ENCODE assay signal across 8 cellular contexts in genomic region chr19:49149652-49150105, GRCh38. TPM values are rescaled to one million over a fixed set of nuclear protein-coding genes. Genes with fewer than 3 reads are reported as not detected.
A peak's percentile ranks its signal among the peaks of the same experiment; 100 is the strongest.
DNase-seq lines count a peak whose midpoint lies in the region; ATAC-seq and TF ChIP-seq lines count a peak whose summit lies in the region.

No MANE protein-coding gene starts in this region.

- TF ChIP-seq RAD21 in liver (IDR thresholded peaks at IDR 0.05) = no peak

- DNase-seq in Daoy (ENCODE audit: low read depth) (peak; percentile 85), SJSA1 (ENCODE audit: low read depth in 1 of 2, low spot score in 2 of 2) (peak; percentile 80 to 89)

- H3F3A ChIP-seq in Loucy (ENCODE audit: low read depth) = no peaks in the 10 kb centered on the region

- peaks cover 18% of the 10 kb centered on the region for H3K4me1 ChIP-seq in Loucy (ENCODE audit: insufficient read depth, low read length, poor library complexity, severe bottlenecking)
- H3K4me1 ChIP-seq in SJSA1 (replicated peaks) = peaks cover 45% of the 10 kb centered on the region
- H3K4me1 ChIP-seq in duodenal mucosa (ENCODE audit: control insufficient read depth in 1 of 2, insufficient read depth in 2 of 2, low read length in 2 of 2) = peaks cover 42 to 43% of the 10 kb centered on the region in 2 donors
- H3K4me1 ChIP-seq in liver (ENCODE audit: control insufficient read depth in 4 of 4, insufficient read depth in 4 of 4, low read length in 3 of 4) = peaks cover 0 to 29% (median 17%) of the 10 kb centered on the region in 4 donors
- H3K4me1 ChIP-seq in stomach smooth muscle (ENCODE audit: control insufficient read depth, insufficient read depth, low read length) = peaks cover 52% of the 10 kb centered on the region

- no peaks in the 10 kb centered on the region for H3K79me2 ChIP-seq in Loucy (ENCODE audit: insufficient read depth, low read length)

- no peaks in the 10 kb centered on the region for H3K9me2 ChIP-seq in Loucy (replicated peaks; ENCODE audit: low read depth, low read length)

- no peak for ATAC-seq in GM21515 (IDR thresholded peaks at IDR 0.05; ENCODE audit: unreplicated experiment)
- no peak for ATAC-seq in GM18867 (IDR thresholded peaks at IDR 0.05; ENCODE audit: unreplicated experiment)

- H3K9ac ChIP-seq in Loucy (ENCODE audit: low read depth, low read length, poor library complexity, severe bottlenecking) (peak overlapping the region; percentile 83), duodenal mucosa (ENCODE audit: low read depth in 1 of 2, low read length in 2 of 2) (peak overlapping the region; percentile 98 to 99), liver (ENCODE audit: low read depth in 1 of 2, low read length in 2 of 2) (peak overlapping the region; percentile 55 to 86), stomach smooth muscle (ENCODE audit: low read length in 2 of 2) (peak overlapping the region; percentile 56 to 80)

- H2AFZ ChIP-seq in Loucy (ENCODE audit: low read length) = peak overlapping the region; percentile 92

- TF ChIP-seq CTCF in Loucy (conservative IDR thresholded peaks at IDR 0.05; ENCODE audit: low read length) = no peak
- no peak for TF ChIP-seq CTCF in liver (IDR thresholded peaks at IDR 0.05; ENCODE audit: low read depth, low read length, missing input control)

- no peaks in the 10 kb centered on the region for H3K9me3 ChIP-seq in Loucy (ENCODE audit: insufficient read depth, low read depth, low read length)
- H3K9me3 ChIP-seq in SJSA1 (replicated peaks) = peaks cover 2% of the 10 kb centered on the region; the same call in 1 of the 2 replicates
- H3K9me3 ChIP-seq in duodenal mucosa (ENCODE audit: control insufficient read depth in 1 of 2, low read length in 2 of 2) = no peaks in the 10 kb centered on the region
- H3K9me3 ChIP-seq in liver (ENCODE audit: control insufficient read depth in 4 of 4, low read length in 3 of 4) = no peaks in the 10 kb centered on the region
- no peaks in the 10 kb centered on the region for H3K9me3 ChIP-seq in stomach smooth muscle (ENCODE audit: control insufficient read depth in 2 of 2, low read length in 2 of 2)

- H3K36me3 ChIP-seq in Loucy (ENCODE audit: insufficient read depth, low read length) (no peaks in the 10 kb centered on the region), SJSA1 (no peaks in the 10 kb centered on the region), duodenal mucosa (ENCODE audit: control insufficient read depth in 1 of 2, insufficient read depth in 2 of 2, low read length in 2 of 2) (no peaks in the 10 kb centered on the region), liver (ENCODE audit: control insufficient read depth in 4 of 4, insufficient read depth in 3 of 4, low read depth in 1 of 4, low read length in 3 of 4) (no peaks in the 10 kb centered on the region), stomach smooth muscle (ENCODE audit: control insufficient read depth in 2 of 2, insufficient read depth in 2 of 2, low read length in 2 of 2) (no peaks in the 10 kb centered on the region)

- no peaks in the 10 kb centered on the region for H3K27me3 ChIP-seq in Loucy (ENCODE audit: insufficient read depth, low read length, poor library complexity, severe bottlenecking)
- H3K27me3 ChIP-seq in SJSA1 (replicated peaks) = no peaks in the 10 kb centered on the region
- H3K27me3 ChIP-seq in duodenal mucosa (ENCODE audit: control insufficient read depth in 1 of 2, insufficient read depth in 2 of 2, low read length in 2 of 2) = peaks cover 0 to 5% of the 10 kb centered on the region in 2 donors
- no peaks in the 10 kb centered on the region for H3K27me3 ChIP-seq in liver (ENCODE audit: control insufficient read depth in 4 of 4, insufficient read depth in 4 of 4, low read length in 3 of 4)
- no peaks in the 10 kb centered on the region for H3K27me3 ChIP-seq in stomach smooth muscle (ENCODE audit: control insufficient read depth in 1 of 2, insufficient read depth in 2 of 2, low read length in 2 of 2)

- peak overlapping the region; percentile 84 for H3K4me3 ChIP-seq in Loucy (ENCODE audit: low read length, poor library complexity, severe bottlenecking)
- H3K4me3 ChIP-seq in SJSA1 = peak overlapping the region; percentile 51
- H3K4me3 ChIP-seq in duodenal mucosa (ENCODE audit: low read depth in 1 of 2, low read length in 2 of 2) = peak overlapping the region; percentile 88 to 97
- peak overlapping the region; percentile 55 to 92 (median 89) for H3K4me3 ChIP-seq in liver (ENCODE audit: low read depth in 1 of 3, low read length in 3 of 3)
- H3K4me3 ChIP-seq in stomach smooth muscle (ENCODE audit: low read length in 2 of 2) = peak overlapping the region; percentile 93 to 95

- no peaks in the 10 kb centered on the region for H4K20me1 ChIP-seq in Loucy (ENCODE audit: insufficient read depth, low read length, poor library complexity, severe bottlenecking)

- H3K27ac ChIP-seq in SJSA1 (no peak overlapping the region), duodenal mucosa (ENCODE audit: low read depth, low read length) (peak overlapping the region; percentile 97), liver (ENCODE audit: low read depth in 1 of 2, low read length in 2 of 2) (peak overlapping the region; percentile 80 to 93), stomach smooth muscle (ENCODE audit: low read length) (peak overlapping the region; percentile 71)

- WGBS in liver = under 1% methylated on average over 23 of the region's 23 CpGs

- H3K4me2 ChIP-seq in Loucy (ENCODE audit: low read depth, low read length, poor library complexity, severe bottlenecking) = peak overlapping the region; percentile 90

TF ChIP-seq in liver, 16 proteins besides CTCF, POLR2A, EP300 and RAD21 (continues in another document):
- no peak for TF ChIP-seq HNF4A (conservative IDR thresholded peaks at IDR 0.05)
- no peak for TF ChIP-seq TAF1 (conservative IDR thresholded peaks at IDR 0.05)
- no peak for TF ChIP-seq FOXA2 (IDR thresholded peaks at IDR 0.05)
- TF ChIP-seq SP1 (IDR thresholded peaks at IDR 0.05) = no peak
- TF ChIP-seq FOXA1 (IDR thresholded peaks at IDR 0.05) = no peak
- peak in 1 of 2 donors; percentile 13 for TF ChIP-seq EGR1 (IDR thresholded peaks at IDR 0.05; ENCODE audit: low read depth in 2 of 2)
- TF ChIP-seq RXRA (IDR thresholded peaks at IDR 0.05) = no peak
- peak in 1 of 2 donors; percentile 30 for TF ChIP-seq JUND (IDR thresholded peaks at IDR 0.05)
- TF ChIP-seq ATF3 (IDR thresholded peaks at IDR 0.05) = no peak
- no peak for TF ChIP-seq GABPA (IDR thresholded peaks at IDR 0.05 in 1 of 2, conservative IDR thresholded peaks at IDR 0.05 in 1 of 2)
- TF ChIP-seq REST (IDR thresholded peaks at IDR 0.05) = peak; percentile 41
- TF ChIP-seq NR2F2 (IDR thresholded peaks at IDR 0.05) = peak; percentile 8
- no peak for TF ChIP-seq HNF4G (IDR thresholded peaks at IDR 0.05)

RNA-seq across cellular contexts. Expression of gene HRC, which starts 5.5 kb away (rescaled TPM):
- not detected in 2 replicates for total RNA-seq in Daoy (2014; rRNA removed; shearing (Covaris generic))
- total RNA-seq in SJSA1 (2014; rRNA removed; shearing (Covaris generic)) = not detected in 2 replicates
- 1 to 10 TPM; 1.2 TPM for total RNA-seq in liver
- polyA plus RNA-seq in liver = under 1 TPM; 0.25 to 0.51 TPM

RNA-seq across cellular contexts. Expression of gene TRPM4, which starts 7.9 kb away (rescaled TPM):
- 2.1 and 31.7 TPM in 2 replicates for total RNA-seq in Daoy (2014; rRNA removed; shearing (Covaris generic))
- total RNA-seq in SJSA1 (2014; rRNA removed; shearing (Covaris generic)) = 6.8 and 9.2 TPM in 2 replicates
- total RNA-seq in liver = 10 to 100 TPM in 1 of 2 donors, 1 to 10 TPM in 1; 8.1 to 11.0 TPM
- 10 to 100 TPM; 15.4 to 31.2 TPM for polyA plus RNA-seq in liver

RNA-seq across cellular contexts. Expression of gene PPFIA3, which starts 30.3 kb away (rescaled TPM):
- 5.4 and 10.4 TPM in 2 replicates for total RNA-seq in Daoy (2014; rRNA removed; shearing (Covaris generic))
- 3.4 and 3.6 TPM in 2 replicates for total RNA-seq in SJSA1 (2014; rRNA removed; shearing (Covaris generic))
- 1 to 10 TPM; 1.5 to 2.1 TPM for total RNA-seq in liver
- polyA plus RNA-seq in liver = 1 to 10 TPM; 2.6 to 4.6 TPM

RNA-seq across cellular contexts. Expression of gene C19orf73, which starts 30.7 kb away (rescaled TPM):
- total RNA-seq in Daoy (2014; rRNA removed; shearing (Covaris generic)) = 2.3 and 2.6 TPM in 2 replicates
- 4.3 TPM in 1 of 2 replicates, not detected in the other for total RNA-seq in SJSA1 (2014; rRNA removed; shearing (Covaris generic))
- total RNA-seq in liver = 1 to 10 TPM in 1 of 2 donors, under 1 TPM in 1; 0.56 to 1.4 TPM
- polyA plus RNA-seq in liver = 1 to 10 TPM; 1.9 to 2.1 TPM

RNA-seq across cellular contexts. Expression of gene LIN7B, which starts 35.5 kb away (rescaled TPM):
- total RNA-seq in Daoy (2014; rRNA removed; shearing (Covaris generic)) = 6.7 and 7.2 TPM in 2 replicates
- 15.9 and 21.6 TPM in 2 replicates for total RNA-seq in SJSA1 (2014; rRNA removed; shearing (Covaris generic))
- 1 to 10 TPM; 2.2 to 3.8 TPM for total RNA-seq in liver
- 1 to 10 TPM; 2.7 to 3.0 TPM for polyA plus RNA-seq in liver
